ENCODE assay signal across 10 cellular contexts in the genomic region with DNA sequence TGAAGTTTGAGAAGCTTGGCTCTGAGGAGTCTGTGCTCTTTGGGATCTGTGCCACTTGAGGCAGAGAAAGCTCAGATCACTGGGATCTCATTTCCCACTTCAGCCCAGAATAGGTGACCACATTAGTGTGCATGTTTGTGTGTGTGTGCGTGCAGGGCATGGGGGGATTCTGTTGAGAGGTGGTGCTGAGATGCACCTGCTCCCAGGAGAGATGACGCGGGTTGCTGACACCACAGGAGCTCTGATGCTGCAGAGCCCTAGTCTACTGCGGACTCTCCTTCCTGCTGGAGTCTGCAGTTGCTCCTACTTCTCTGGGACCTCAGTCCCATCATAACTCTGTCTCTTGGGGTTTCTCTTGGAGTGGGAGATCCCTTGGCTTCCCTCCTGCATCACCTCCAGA. TPM values are rescaled to one million over a fixed set of nuclear protein-coding genes. Genes with fewer than 3 reads are reported as not detected.
"Had no signal": no experiment of that assay in that cellular context is flagged by ENCODE, and none has a peak within 500 bp of the region (broad histone marks: within the 10 kb centered on the region; RNA-seq: fewer than 3 reads in every experiment).

No MANE protein-coding gene starts in this region.

- H3K27ac ChIP-seq: GM23248 had no signal

- H3K36me3 Mint-ChIP-seq: IgD-negative memory B cell had no signal

- H2AFZ ChIP-seq: GM23248 had no signal

- H3K4me1 ChIP-seq: HAP-1 had no signal

- H3K27ac Mint-ChIP-seq: HFFc6, IgD-negative memory B cell had no signal

- DNase-seq: GM23248, GOT3, H7, HFFc6, KBM-7 had no signal

- H3K4me3 Mint-ChIP-seq: HFFc6, IgD-negative memory B cell had no signal

- H3K4me1 Mint-ChIP-seq: IgD-negative memory B cell had no signal

- FAIRE-seq: HTR-8/SVneo had no signal

- H3K36me3 ChIP-seq: HAP-1 had no signal

- H3K9ac ChIP-seq: GM23248 had no signal

- H3K9me3 Mint-ChIP-seq: HFFc6 had no signal

- ATAC-seq: HCT116 had no signal

- H3K9me3 ChIP-seq: HAP-1 had no signal

- H3K4me3 ChIP-seq: GM23248, HAP-1 had no signal

RNA-seq across cellular contexts. Expression of a gene that starts 14.7 kb away (rescaled TPM):
- total RNA-seq: GM23248, H7, HFFc6, HT-29 had no signal
- polyA plus RNA-seq: GM23248 had no signal
